Comparison of ENCODE assay signal across 8 cellular contexts in the genomic region with DNA sequence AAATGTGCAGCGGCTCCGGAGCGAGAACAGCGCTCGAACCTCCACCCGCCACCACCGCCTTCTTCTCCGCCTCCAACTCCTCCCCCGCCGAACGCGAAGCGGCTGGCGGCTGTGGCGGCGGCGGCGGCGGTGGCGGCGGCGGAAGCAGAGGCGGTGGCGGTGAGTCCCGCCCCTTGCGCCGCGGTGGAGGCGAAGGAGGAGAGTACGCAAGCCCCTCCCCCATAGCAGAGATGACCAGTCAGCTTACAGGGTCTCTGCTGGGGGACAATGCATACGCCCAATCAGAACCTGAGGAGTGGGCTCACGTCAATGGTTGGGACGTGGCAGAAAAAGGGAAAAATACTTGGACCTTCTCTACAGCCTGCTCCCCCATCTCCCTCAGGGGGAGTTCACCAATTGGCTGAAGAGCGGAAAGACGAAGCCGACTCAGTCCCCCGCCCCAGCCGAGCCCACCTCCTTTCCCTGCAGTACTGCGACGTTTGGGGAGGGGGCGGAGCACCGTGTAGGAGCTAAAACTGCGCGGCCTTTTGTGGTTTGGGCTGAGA. TPM values are rescaled to one million over a fixed set of nuclear protein-coding genes. Genes with fewer than 3 reads are reported as not detected.
DNase-seq lines count a peak whose midpoint lies in the region; TF ChIP-seq lines count a peak whose summit lies in the region.

A gene with protein sequence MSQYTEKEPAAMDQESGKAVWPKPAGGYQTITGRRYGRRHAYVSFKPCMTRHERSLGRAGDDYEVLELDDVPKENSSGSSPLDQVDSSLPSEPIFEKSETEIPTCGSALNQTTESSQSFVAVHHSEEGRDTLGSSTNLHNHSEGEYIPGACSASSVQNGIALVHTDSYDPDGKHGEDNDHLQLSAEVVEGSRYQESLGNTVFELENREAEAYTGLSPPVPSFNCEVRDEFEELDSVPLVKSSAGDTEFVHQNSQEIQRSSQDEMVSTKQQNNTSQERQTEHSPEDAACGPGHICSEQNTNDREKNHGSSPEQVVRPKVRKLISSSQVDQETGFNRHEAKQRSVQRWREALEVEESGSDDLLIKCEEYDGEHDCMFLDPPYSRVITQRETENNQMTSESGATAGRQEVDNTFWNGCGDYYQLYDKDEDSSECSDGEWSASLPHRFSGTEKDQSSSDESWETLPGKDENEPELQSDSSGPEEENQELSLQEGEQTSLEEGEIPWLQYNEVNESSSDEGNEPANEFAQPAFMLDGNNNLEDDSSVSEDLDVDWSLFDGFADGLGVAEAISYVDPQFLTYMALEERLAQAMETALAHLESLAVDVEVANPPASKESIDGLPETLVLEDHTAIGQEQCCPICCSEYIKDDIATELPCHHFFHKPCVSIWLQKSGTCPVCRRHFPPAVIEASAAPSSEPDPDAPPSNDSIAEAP (minus strand): TSS at position 131 of the 545 bp plus-strand sequence. CDS start 26,541 bp downstream, outside the sequence.

- H3K9me2 ChIP-seq in MM.1S (replicated peaks; ENCODE audit: insufficient read depth, low read length): no peaks in the 10 kb centered on the region

- H3K9me3 Mint-ChIP-seq in nephron: peaks cover 11% of the 10 kb centered on the region
- peaks cover 9% of the 10 kb centered on the region for H3K9me3 Mint-ChIP-seq in stimulated activated naive CD8-positive, alpha-beta T cell treated with anti-CD3 and anti-CD28 coated beads, Interleukin-15, Interleukin-2, amounts not matched to agents 100 ng/mL and 50 ng/mL, for 24 hours

- in situ Hi-C loops in HAP-1 (cut with MboI; ENCODE audit: low sequenced_read_pairs): no loop called here

- peaks cover 21% of the 10 kb centered on the region for H3F3A ChIP-seq in MM.1S (ENCODE audit: insufficient read depth, low read length)

- peak within 1 kb of the TSS; percentile 75 for H2AFZ ChIP-seq in MM.1S (ENCODE audit: low read length)

- peaks cover 11% of the 10 kb centered on the region for H3K36me3 Mint-ChIP-seq in nephron (ENCODE audit: low read depth)
- H3K36me3 Mint-ChIP-seq in stimulated activated naive CD8-positive, alpha-beta T cell treated with anti-CD3 and anti-CD28 coated beads, Interleukin-15, Interleukin-2, amounts not matched to agents 100 ng/mL and 50 ng/mL, for 24 hours (ENCODE audit: low read depth): peaks cover 10% of the 10 kb centered on the region

- peak; percentile 99 for DNase-seq in ELR (ENCODE audit: low read depth)
- peak; percentile 99 for DNase-seq in HAP-1 (ENCODE audit: low spot score in 2 of 2)
- peak; percentile 97 for DNase-seq in MM.1S
- DNase-seq in SIG-M5 (lab: John Stamatoyannopoulos, UW): peak; percentile 99
- DNase-seq in activated gamma-delta T cell (lab: John Stamatoyannopoulos, UW): peak; percentile 86
- DNase-seq in fibroblast of the aortic adventitia (ENCODE audit: low read depth): peak; percentile 100

- peak within 1 kb of the TSS; percentile 92 for H3K9ac ChIP-seq in MM.1S (ENCODE audit: low read length)

- H3K27ac Mint-ChIP-seq in nephron: peak within 1 kb of the TSS; percentile 99
- peak within 1 kb of the TSS; percentile 97 for H3K27ac Mint-ChIP-seq in stimulated activated naive CD8-positive, alpha-beta T cell treated with anti-CD3 and anti-CD28 coated beads, Interleukin-15, Interleukin-2, amounts not matched to agents 100 ng/mL and 50 ng/mL, for 24 hours

- H3K4me1 Mint-ChIP-seq in nephron: peaks cover 20% of the 10 kb centered on the region
- H3K4me1 Mint-ChIP-seq in stimulated activated naive CD8-positive, alpha-beta T cell treated with anti-CD3 and anti-CD28 coated beads, Interleukin-15, Interleukin-2, amounts not matched to agents 100 ng/mL and 50 ng/mL, for 24 hours (ENCODE audit: low read depth): peaks cover 57% of the 10 kb centered on the region

- H3K36me3 ChIP-seq in HAP-1 (replicated peaks) (no peaks in the 10 kb centered on the region), MM.1S (replicated peaks; ENCODE audit: insufficient read depth, low read length) (no peaks in the 10 kb centered on the region)

- H3K79me2 ChIP-seq in MM.1S (ENCODE audit: low read length): peaks cover 39% of the 10 kb centered on the region

- peak within 1 kb of the TSS; percentile 78 for H3K4me2 ChIP-seq in MM.1S (ENCODE audit: low read depth, low read length)

- H3K4me3 Mint-ChIP-seq in nephron: peak within 1 kb of the TSS; percentile 99 to 100 (median 99)
- H3K4me3 Mint-ChIP-seq in stimulated activated naive CD8-positive, alpha-beta T cell treated with anti-CD3 and anti-CD28 coated beads, Interleukin-15, Interleukin-2, amounts not matched to agents 100 ng/mL and 50 ng/mL, for 24 hours: peak within 1 kb of the TSS; percentile 92

- peaks cover 3% of the 10 kb centered on the region; the same call in 1 of the 2 replicates for H4K20me1 ChIP-seq in MM.1S (ENCODE audit: insufficient read depth, low read length)

- TF ChIP-seq CTCF in MM.1S (IDR thresholded peaks at IDR 0.05; ENCODE audit: low read length) (0 out of 2 replicates have a peak, but pooled peaks have one; percentile 6), fibroblast of the aortic adventitia (IDR thresholded peaks at IDR 0.05; ENCODE audit: insufficient read depth, low read length) (peak; percentile 51), nephron (IDR thresholded peaks at IDR 0.05; ENCODE audit: unreplicated experiment in 3 of 3) (peak; percentile 36 to 44 (median 42))

- H3K4me3 ChIP-seq in HAP-1 (peak within 1 kb of the TSS; percentile 76), MM.1S (ENCODE audit: low read length) (peak within 1 kb of the TSS; percentile 56), fibroblast of the aortic adventitia (ENCODE audit: low read depth, low read length) (peak within 1 kb of the TSS; percentile 91)

- H3K4me1 ChIP-seq in HAP-1 (peaks cover 40% of the 10 kb centered on the region), MM.1S (ENCODE audit: low read length) (peaks cover 25% of the 10 kb centered on the region)

- no peaks in the 10 kb centered on the region for H3K9me3 ChIP-seq in HAP-1
- H3K9me3 ChIP-seq in MM.1S (replicated peaks; ENCODE audit: insufficient read depth, low read length): no peaks in the 10 kb centered on the region

- H3K27ac ChIP-seq in MM.1S (ENCODE audit: low read length): peak within 1 kb of the TSS; percentile 97

- H3K27me3 ChIP-seq in HAP-1 (ENCODE audit: low read depth) (no peaks in the 10 kb centered on the region), MM.1S (replicated peaks; ENCODE audit: insufficient read depth, low read length) (no peaks in the 10 kb centered on the region)

- H3K27me3 Mint-ChIP-seq in nephron (ENCODE audit: low read depth): no peaks in the 10 kb centered on the region
- H3K27me3 Mint-ChIP-seq in stimulated activated naive CD8-positive, alpha-beta T cell treated with anti-CD3 and anti-CD28 coated beads, Interleukin-15, Interleukin-2, amounts not matched to agents 100 ng/mL and 50 ng/mL, for 24 hours: no peaks in the 10 kb centered on the region

RNA-seq across cellular contexts. Expression of the gene that starts here (rescaled TPM):
- 112 and 124 TPM in 2 replicates for total RNA-seq in fibroblast of the aortic adventitia (ENCODE audit: low replicate concordance)

Comparison
In these comparisons a context has a peak if more than half of its experiments do, and no peak if none do; other contexts are left out.
1. Peak in every context shown above with its lines: DNase-seq, H3K4me3 ChIP-seq and H3K27ac ChIP-seq.